ENCODE assay signal across 10 cellular contexts in genomic region chr18:63298393-63299015, GRCh38. TPM values are rescaled to one million over a fixed set of nuclear protein-coding genes. Genes with fewer than 3 reads are reported as not detected.
DNase-seq lines count a peak whose midpoint lies in the region; ATAC-seq, FAIRE-seq and TF ChIP-seq lines count a peak whose summit lies in the region.
"Had no signal": no experiment of that assay in that cellular context is flagged by ENCODE, and none has a peak within 500 bp of the region (broad histone marks: within the 10 kb centered on the region; RNA-seq: fewer than 3 reads in every experiment).

No MANE protein-coding gene starts in this region.

- H3K4me1 Mint-ChIP-seq in glutamatergic neuron (ENCODE audit: low read depth, unreplicated experiment) (peaks cover 19% of the 10 kb centered on the region), endodermal cell (no peaks in the 10 kb centered on the region)

- H3K4me3 ChIP-seq in small intestine (ENCODE audit: low read depth in 1 of 2, low read length in 2 of 2) = no peak overlapping the region
- no peak overlapping the region for H3K4me3 ChIP-seq in endodermal cell (ENCODE audit: low read length)

- H3K36me3 ChIP-seq in small intestine (ENCODE audit: control insufficient read depth in 2 of 2, insufficient read depth in 2 of 2, low read length in 2 of 2) (no peaks in the 10 kb centered on the region), endodermal cell (ENCODE audit: control insufficient read depth, insufficient read depth, low read length) (no peaks in the 10 kb centered on the region)

- no peaks in the 10 kb centered on the region for H3K9me3 ChIP-seq in small intestine (ENCODE audit: control insufficient read depth, low read depth)
- no peaks in the 10 kb centered on the region for H3K9me3 ChIP-seq in endodermal cell (ENCODE audit: control insufficient read depth, low read length)

- no peak for ATAC-seq in left ventricle myocardium superior
- ATAC-seq: WTC11 had no signal

- no peaks in the 10 kb centered on the region for H3K27me3 ChIP-seq in small intestine (ENCODE audit: control insufficient read depth in 2 of 2, insufficient read depth in 2 of 2, low read length in 2 of 2)
- H3K27me3 ChIP-seq in endodermal cell (ENCODE audit: control insufficient read depth, insufficient read depth, low read length, poor library complexity, severe bottlenecking) = no peaks in the 10 kb centered on the region

- 32 to 51% (median 41%) methylated on average over 5 of the region's 5 CpGs for WGBS in small intestine, 3 donors
- 83 to 93% methylated on average over 3 to 5 of the region's 5 CpGs for WGBS in endodermal cell (ENCODE audit: insufficient coverage in 1 of 2, insufficient read length in 1 of 2), 2 experiments

- H3K27me3 Mint-ChIP-seq in glutamatergic neuron (ENCODE audit: unreplicated experiment) (peaks cover 2% of the 10 kb centered on the region), endodermal cell (ENCODE audit: insufficient read depth) (no peaks in the 10 kb centered on the region)

- peak overlapping the region; percentile 12 to 51 for H3K27ac ChIP-seq in small intestine (ENCODE audit: low read depth in 1 of 2, low read length in 1 of 2)
- H3K27ac ChIP-seq in endodermal cell (ENCODE audit: low read depth, low read length) = no peak overlapping the region
- H3K27ac ChIP-seq: HL-60 had no signal

- intact Hi-C loops in left ventricle myocardium superior (cut with micrococcal nuclease) = no loop called here

- peaks cover 7 to 10% of the 10 kb centered on the region in 2 donors for H3K4me1 ChIP-seq in small intestine (ENCODE audit: control insufficient read depth in 2 of 2, insufficient read depth in 1 of 2, low read depth in 1 of 2, low read length in 1 of 2)
- H3K4me1 ChIP-seq in endodermal cell (ENCODE audit: control insufficient read depth, insufficient read depth, low read length) = no peaks in the 10 kb centered on the region

- FAIRE-seq in GM19239 (lab: Jason Lieb, UNC) (peak; percentile 35), small intestine (lab: Jason Lieb, UNC) (no peak)

- no peak overlapping the region for H3K9ac ChIP-seq in endodermal cell (ENCODE audit: extremely low read depth, low read length, poor library complexity, severe bottlenecking)

- peaks cover 6% of the 10 kb centered on the region for H3K9me3 Mint-ChIP-seq in glutamatergic neuron (ENCODE audit: unreplicated experiment)
- no peaks in the 10 kb centered on the region for H3K9me3 Mint-ChIP-seq in endodermal cell
- H3K9me3 Mint-ChIP-seq: WTC11 had no signal

- TF ChIP-seq CTCF in glutamatergic neuron (IDR thresholded peaks at IDR 0.05; ENCODE audit: partially characterized antibody, unreplicated experiment) (no peak), endodermal cell (conservative IDR thresholded peaks at IDR 0.05) (no peak)

- DNase-seq in GM19239 (ENCODE audit: insufficient read length, low spot score) = no peak
- peak; percentile 19 for DNase-seq in T-helper 9 cell
- peak; percentile 37 for DNase-seq in central memory CD4-positive, alpha-beta T cell
- peak; percentile 27 for DNase-seq in small intestine
- no peak for DNase-seq in glutamatergic neuron
- no peak for DNase-seq in left ventricle myocardium superior
- DNase-seq in endodermal cell = no peak
- DNase-seq: NCI-H510A treated with DMSO at 0.1 percent for 48 hours had no signal

- H3K36me3 Mint-ChIP-seq in glutamatergic neuron (ENCODE audit: unreplicated experiment) (no peaks in the 10 kb centered on the region), endodermal cell (ENCODE audit: low read depth) (no peaks in the 10 kb centered on the region)
- H3K36me3 Mint-ChIP-seq: WTC11 had no signal

- no peak overlapping the region for H3K4me3 Mint-ChIP-seq in glutamatergic neuron (ENCODE audit: unreplicated experiment)
- H3K4me3 Mint-ChIP-seq in endodermal cell = no peak overlapping the region
- H3K4me3 Mint-ChIP-seq: WTC11 had no signal

- H3K27ac Mint-ChIP-seq in glutamatergic neuron (ENCODE audit: unreplicated experiment) (no peak overlapping the region), endodermal cell (no peak overlapping the region)
- H3K27ac Mint-ChIP-seq: WTC11 had no signal

RNA-seq across cellular contexts. Expression of gene BCL2, which starts 21.1 kb away (rescaled TPM):
- 1 to 10 TPM in 2 of 3 donors, under 1 TPM in 1; 0.89 to 5.4 (median 2.2) TPM for polyA plus RNA-seq in small intestine
- 6.8 TPM for total RNA-seq in glutamatergic neuron (ENCODE audit: unreplicated experiment)
- total RNA-seq in left ventricle myocardium superior = 7.7 TPM
- total RNA-seq in endodermal cell = 1 to 10 TPM; 1.4 to 2.3 TPM
- 6.3 TPM for polyA plus RNA-seq in endodermal cell (2013, experiment 1 of 2)
- 5.0 TPM for polyA plus RNA-seq in endodermal cell (2013, experiment 2 of 2)

Comparison
In these comparisons a context has a peak if more than half of its experiments do, and no peak if none do; other contexts are left out.
1. DNase-seq: peak in T-helper 9 cell (single experiment), central memory CD4-positive, alpha-beta T cell (single experiment) and small intestine (single experiment); none in GM19239 (single experiment), glutamatergic neuron (single experiment), left ventricle myocardium superior (single experiment) and endodermal cell (single experiment).